Comparison of ENCODE assay signal across 7 cellular contexts in genomic region chr3:49673131-49673714, GRCh38. TPM values are rescaled to one million over a fixed set of nuclear protein-coding genes. Genes with fewer than 3 reads are reported as not detected.
DNase-seq lines count a peak whose midpoint lies in the region; TF ChIP-seq lines count a peak whose summit lies in the region.

No MANE protein-coding gene starts in this region.

- H3K79me1 ChIP-seq in trophoblast cell (ENCODE audit: low read length) = peaks cover 15% of the 10 kb centered on the region

- H2BK120ac ChIP-seq in trophoblast cell (ENCODE audit: insufficient read depth, low read length, poor library complexity) = peak overlapping the region; percentile 48

- H4K91ac ChIP-seq in trophoblast cell (ENCODE audit: low read depth, low read length) = peak overlapping the region; percentile 92

- peaks cover 11% of the 10 kb centered on the region for H3K79me2 ChIP-seq in trophoblast cell (ENCODE audit: control insufficient read depth, insufficient read depth, low read length, poor library complexity)

- WGBS in trophoblast cell (ENCODE audit: extremely low coverage, insufficient coverage, insufficient read length) = no CpG with 5 or more reads among the region's 17 CpGs

- peak; percentile 10 for DNase-seq in H4 (ENCODE audit: low spot score)
- peak; percentile 77 for DNase-seq in RKO (ENCODE audit: low spot score)
- DNase-seq in erythroblast (lab: John Stamatoyannopoulos, UW) = no peak
- peak in 1 of 2 donors; percentile 25 for DNase-seq in trophoblast cell
- no peak for DNase-seq in NCI-H1436 treated with DMSO at 0.1 percent for 48 hours (lab: John Stamatoyannopoulos, UW)
- no peak for DNase-seq in D341Med (ENCODE audit: low spot score)
- no peak for DNase-seq in foreskin melanocyte

- H3K4me2 ChIP-seq in trophoblast cell (ENCODE audit: low read length) = peak overlapping the region; percentile 76

- H3K14ac ChIP-seq in trophoblast cell (ENCODE audit: low read length) = peak overlapping the region; percentile 78

- no peak overlapping the region for H3K23ac ChIP-seq in trophoblast cell (ENCODE audit: low read length)

- H3K36me3 ChIP-seq in trophoblast cell (ENCODE audit: control insufficient read depth in 1 of 2, insufficient read depth in 2 of 2, low read length in 2 of 2) = peaks cover 24 to 28% of the 10 kb centered on the region in 2 experiments

- H3K4ac ChIP-seq in trophoblast cell (ENCODE audit: low read depth, low read length) = peak overlapping the region; percentile 50

- peak overlapping the region; percentile 70 for H3K18ac ChIP-seq in trophoblast cell (ENCODE audit: low read length)

- H3K9me3 ChIP-seq in trophoblast cell (ENCODE audit: insufficient read depth, low read depth, low read length) = no peaks in the 10 kb centered on the region

- H3K27me3 ChIP-seq in trophoblast cell (ENCODE audit: insufficient read depth, low read length) = no peaks in the 10 kb centered on the region

- H2BK5ac ChIP-seq in trophoblast cell (ENCODE audit: low read depth, low read length, poor library complexity) = peak overlapping the region; percentile 57

- peaks cover 19 to 26% of the 10 kb centered on the region in 2 experiments for H3K4me1 ChIP-seq in trophoblast cell (ENCODE audit: control insufficient read depth in 1 of 2, insufficient read depth in 2 of 2, low read length in 2 of 2)

- H3K9ac ChIP-seq in trophoblast cell (ENCODE audit: low read length) = peak overlapping the region; percentile 67

- H3K27ac ChIP-seq in trophoblast cell (ENCODE audit: low read depth, low read length) = peak overlapping the region; percentile 81

- H4K12ac ChIP-seq in trophoblast cell (ENCODE audit: low read depth, low read length) = peak overlapping the region; percentile 20

- TF ChIP-seq POLR2A in erythroblast (IDR thresholded peaks at IDR 0.05; ENCODE audit: low read length) = peak; percentile 58

- H2BK12ac ChIP-seq in trophoblast cell (ENCODE audit: low read length) = peak overlapping the region; percentile 4

- peak overlapping the region; percentile 72 for H2AK5ac ChIP-seq in trophoblast cell (ENCODE audit: low read length)

- H3K4me3 ChIP-seq in trophoblast cell (ENCODE audit: low read depth, low read length) = peak overlapping the region; percentile 74

- H4K8ac ChIP-seq in trophoblast cell (ENCODE audit: low read depth, low read length) = peak overlapping the region; percentile 89

- peak overlapping the region; percentile 38 for H2AFZ ChIP-seq in trophoblast cell (ENCODE audit: insufficient read depth, low read length, poor library complexity)

RNA-seq across cellular contexts. Expression of gene APEH, which starts 0.9 kb away (rescaled TPM):
- total RNA-seq in H4 (2014; rRNA removed; shearing (Covaris generic)) = 78.3 and 86.6 TPM in 2 replicates
- 54.4 and 54.8 TPM in 2 replicates for polyA plus RNA-seq in trophoblast cell (2013)

RNA-seq across cellular contexts. Expression of gene MST1, which starts 16.1 kb away (rescaled TPM):
- 0.10 TPM in 1 of 2 replicates, not detected in the other for total RNA-seq in H4 (2014; rRNA removed; shearing (Covaris generic))
- polyA plus RNA-seq in trophoblast cell (2013) = 14.1 and 16.4 TPM in 2 replicates

RNA-seq across cellular contexts. Expression of gene RNF123, which starts 16.1 kb away (rescaled TPM):
- 8.4 and 11.8 TPM in 2 replicates for total RNA-seq in H4 (2014; rRNA removed; shearing (Covaris generic))
- polyA plus RNA-seq in trophoblast cell (2013) = 23.4 and 24.3 TPM in 2 replicates

RNA-seq across cellular contexts. Expression of gene AMIGO3, which starts 46.3 kb away (rescaled TPM):
- not detected in 2 replicates for total RNA-seq in H4 (2014; rRNA removed; shearing (Covaris generic))
- 4.6 and 4.9 TPM in 2 replicates for polyA plus RNA-seq in trophoblast cell (2013)

RNA-seq across cellular contexts. Expression of gene GMPPB, which starts 50.5 kb away (rescaled TPM):
- total RNA-seq in H4 (2014; rRNA removed; shearing (Covaris generic)) = 11.9 and 15.1 TPM in 2 replicates
- 39.9 and 42.9 TPM in 2 replicates for polyA plus RNA-seq in trophoblast cell (2013)

Comparison
In these comparisons a context has a peak if more than half of its experiments do, and no peak if none do; other contexts are left out.
1. DNase-seq: peak in H4 (single experiment) and RKO (single experiment); none in erythroblast (0 of 2), NCI-H1436 treated with DMSO at 0.1 percent for 48 hours (single experiment), D341Med (single experiment) and foreskin melanocyte (single experiment).